Comparison of ENCODE assay signal across 20 cellular contexts in genomic region chr4:25879091-25879584, GRCh38.
"Had no signal": no experiment of that assay in that cellular context is flagged by ENCODE, and none has a peak within 500 bp of the region (broad histone marks: within the 10 kb centered on the region; RNA-seq: fewer than 3 reads in every experiment).

No MANE protein-coding gene starts in this region.

- H3K4me1 Mint-ChIP-seq: activated naive CD4-positive, alpha-beta T cell treated with anti-CD3 and anti-CD28 coated beads, Interleukin-2, amount 50 U/mL, for 24 hours; stimulated activated naive CD8-positive, alpha-beta T cell treated with anti-CD3 and anti-CD28 coated beads, Interleukin-15, amount 100 ng/mL, for 72 hours had no signal

- H3K4me1 ChIP-seq: tibial artery had no signal

- H3K27ac ChIP-seq: body of pancreas, cardiac muscle cell, epithelial cell of prostate, gastroesophageal sphincter, neural progenitor cell, tibial artery, WERI-Rb-1 had no signal

- H3K27ac Mint-ChIP-seq: activated naive CD4-positive, alpha-beta T cell treated with anti-CD3 and anti-CD28 coated beads, Interleukin-2, amount 50 U/mL, for 24 hours; naive thymus-derived CD8-positive, alpha-beta T cell; neural progenitor cell; stimulated activated naive CD8-positive, alpha-beta T cell treated with anti-CD3 and anti-CD28 coated beads, Interleukin-15, amount 100 ng/mL, for 72 hours; T-helper 2 cell treated with Interferon-gamma antibody and Interleukin-4, amounts not matched to agents 5 μg/mL and 100 μg/mL, for 36 hours had no signal

- H3K9me3 ChIP-seq: body of pancreas, gastroesophageal sphincter, tibial artery had no signal

- H2AFZ ChIP-seq: neural progenitor cell had no signal

- H3K4me2 ChIP-seq: neural progenitor cell had no signal

- DNase-seq: activated CD4-positive, alpha-beta T cell treated with anti-CD3 and anti-CD28 coated beads for 1 hour; activated gamma-delta T cell treated with Interleukin-2 at 50 U/mL for 16 hours; activated T-cell treated with anti-CD3 and anti-CD28 coated beads, Interleukin-2, amount 50 U/mL, for 1 hour; anterior cingulate cortex; body of pancreas; head of caudate nucleus; islet precursor cell; left cardiac atrium; naive thymus-derived CD8-positive, alpha-beta T cell; retina; stimulated activated CD4-positive, alpha-beta T cell treated with anti-CD3 and anti-CD28 coated beads, Interleukin-4, amount 100 ng/mL, for 4 hours; stimulated activated naive CD8-positive, alpha-beta T cell treated with anti-CD3 and anti-CD28 coated beads, Interleukin-15, amount 100 ng/mL, for 72 hours; tibial artery; WERI-Rb-1 had no signal

- H3K9me3 Mint-ChIP-seq: activated naive CD4-positive, alpha-beta T cell treated with anti-CD3 and anti-CD28 coated beads, Interleukin-2, amount 50 U/mL, for 24 hours; naive thymus-derived CD8-positive, alpha-beta T cell; neural progenitor cell; T-helper 2 cell treated with Interferon-gamma antibody and Interleukin-4, amounts not matched to agents 5 μg/mL and 100 μg/mL, for 36 hours had no signal

- H3K27me3 ChIP-seq: body of pancreas, cardiac muscle cell, neural progenitor cell had no signal

- H3K4me3 Mint-ChIP-seq: activated naive CD4-positive, alpha-beta T cell treated with anti-CD3 and anti-CD28 coated beads, Interleukin-2, amount 50 U/mL, for 24 hours; naive thymus-derived CD8-positive, alpha-beta T cell; neural progenitor cell; stimulated activated naive CD8-positive, alpha-beta T cell treated with anti-CD3 and anti-CD28 coated beads, Interleukin-15, amount 100 ng/mL, for 72 hours; T-helper 2 cell treated with Interferon-gamma antibody and Interleukin-4, amounts not matched to agents 5 μg/mL and 100 μg/mL, for 36 hours had no signal

- H3K36me3 ChIP-seq: cardiac muscle cell, gastroesophageal sphincter, neural progenitor cell, tibial artery, WERI-Rb-1 had no signal

- ATAC-seq: body of pancreas; gastroesophageal sphincter; left cardiac atrium; naive thymus-derived CD8-positive, alpha-beta T cell; stimulated activated naive CD8-positive, alpha-beta T cell treated with anti-CD3 and anti-CD28 coated beads, Interleukin-15, amount 100 ng/mL, for 72 hours had no signal

- H3K4me3 ChIP-seq: body of pancreas, cardiac muscle cell, gastroesophageal sphincter, neural progenitor cell, tibial artery had no signal

- H3K36me3 Mint-ChIP-seq: activated naive CD4-positive, alpha-beta T cell treated with anti-CD3 and anti-CD28 coated beads, Interleukin-2, amount 50 U/mL, for 24 hours; neural progenitor cell had no signal
